Comparison of ENCODE assay signal across 8 cellular contexts in the genomic region with DNA sequence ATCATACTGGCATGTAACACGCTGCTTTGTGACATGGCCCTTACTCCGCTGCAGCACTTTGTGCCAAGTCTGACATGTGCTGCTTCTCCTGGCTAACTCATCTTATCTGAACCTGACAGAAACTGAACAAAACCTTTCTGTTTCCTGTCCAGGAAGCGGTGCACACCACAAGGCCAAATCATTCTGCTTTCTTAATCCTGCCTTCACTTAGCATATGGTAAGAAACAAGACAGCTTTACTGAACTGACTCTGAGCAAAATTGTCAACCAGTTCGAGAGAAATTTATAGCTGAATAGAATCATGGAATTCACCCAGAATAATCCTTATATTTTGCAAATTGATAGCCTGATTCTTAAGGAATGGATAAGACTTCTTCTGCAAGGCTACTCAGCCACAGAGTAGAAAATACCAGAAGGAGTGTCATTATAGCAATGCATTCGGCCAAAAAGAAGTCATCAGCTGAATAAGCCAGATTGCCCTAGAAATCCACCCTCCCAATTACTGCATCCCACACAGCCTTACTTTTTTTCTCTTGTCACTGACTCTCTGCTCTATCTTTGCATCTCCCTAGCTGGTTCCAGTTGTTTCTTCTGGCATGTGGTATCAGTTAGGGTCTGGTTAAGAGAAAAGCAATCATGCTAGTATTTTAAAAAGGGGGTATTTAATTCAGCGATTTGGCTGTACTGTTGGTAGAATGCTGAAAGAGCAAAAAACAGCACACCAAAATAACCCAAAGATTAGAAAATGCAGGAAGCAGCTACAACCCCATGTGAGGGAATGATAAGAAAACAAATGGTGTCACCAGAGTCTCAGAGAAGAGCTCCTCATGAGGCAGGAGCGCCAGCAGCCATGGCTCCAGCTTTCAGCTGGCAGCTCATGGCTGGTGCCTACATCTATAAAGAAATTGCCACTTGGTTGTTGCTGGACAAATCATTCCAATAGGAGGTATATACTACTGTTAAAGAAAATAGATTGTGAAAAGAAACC. TPM values are rescaled to one million over a fixed set of nuclear protein-coding genes. Genes with fewer than 3 reads are reported as not detected.
DNase-seq lines count a peak whose midpoint lies in the region; ATAC-seq and TF ChIP-seq lines count a peak whose summit lies in the region.

No MANE protein-coding gene starts in this region.

- no peaks in the 10 kb centered on the region for H3K27me3 ChIP-seq in A673 (replicated peaks; ENCODE audit: insufficient read depth, low read depth, low read length, poor library complexity)
- no peaks in the 10 kb centered on the region for H3K27me3 ChIP-seq in CD4-positive, alpha-beta memory T cell (ENCODE audit: insufficient read depth, low read length)

- no peaks in the 10 kb centered on the region for H3K36me3 ChIP-seq in A673 (ENCODE audit: insufficient read depth, low read length, poor library complexity, severe bottlenecking)
- no peaks in the 10 kb centered on the region for H3K36me3 ChIP-seq in CD4-positive, alpha-beta memory T cell (ENCODE audit: insufficient read depth, low read length)

- peak overlapping the region in 1 of 7 donors; percentile 13 for H3K27ac Mint-ChIP-seq in CD4-positive, alpha-beta memory T cell

- no TSS peak for BruUV-seq in A673 (replicated peaks; lab: Mats Ljungman, UMichigan)

- POLR2A ChIA-PET in A673 (lab: Charles Lee; ENCODE audit: low non-redundant PET) = no interaction called here
- POLR2A ChIA-PET in CD4-positive, alpha-beta memory T cell (lab: Charles Lee; ENCODE audit: partially characterized antibody) = no interaction called here

- H3K27ac ChIP-seq in A673 (ENCODE audit: low read depth, low read length, poor library complexity, severe bottlenecking) = no peak overlapping the region
- no peak overlapping the region for H3K27ac ChIP-seq in CD4-positive, alpha-beta memory T cell (ENCODE audit: low read depth, low read length)

- CTCF ChIA-PET in A673 (lab: Charles Lee) = no interaction called here
- CTCF ChIA-PET in CD4-positive, alpha-beta memory T cell (lab: Charles Lee; ENCODE audit: partially characterized antibody) = no interaction called here

- H3K4me1 ChIP-seq in A673 (ENCODE audit: insufficient read depth, low read length, poor library complexity, severe bottlenecking) = no peaks in the 10 kb centered on the region
- no peaks in the 10 kb centered on the region for H3K4me1 ChIP-seq in CD4-positive, alpha-beta memory T cell (ENCODE audit: insufficient read depth, low read length)

- no peak for TF ChIP-seq CTCF in A673 (conservative IDR thresholded peaks at IDR 0.05; ENCODE audit: low read depth, low read length)

- peaks cover 0 to 8% (median under 1%) of the 10 kb centered on the region in 4 donors for H3K4me1 Mint-ChIP-seq in CD4-positive, alpha-beta memory T cell

- DNase-seq in amniotic epithelial cell (ENCODE audit: low read depth) (peak; percentile 63), AG08395 (ENCODE audit: low spot score) (no peak), A673 (ENCODE audit: low spot score) (no peak), GM19240 (ENCODE audit: insufficient read length, low spot score) (no peak)
- no peak for DNase-seq in CD4-positive, alpha-beta memory T cell

- H3K9me3 ChIP-seq in A673 (ENCODE audit: low read depth, low read length, poor library complexity, severe bottlenecking) = no peaks in the 10 kb centered on the region
- no peaks in the 10 kb centered on the region for H3K9me3 ChIP-seq in CD4-positive, alpha-beta memory T cell (ENCODE audit: control insufficient read depth in 1 of 2, low read length in 2 of 2)

- no peak overlapping the region for H3K4me3 ChIP-seq in A673 (ENCODE audit: low read depth, low read length, poor library complexity, severe bottlenecking)
- no peak overlapping the region for H3K4me3 ChIP-seq in CD4-positive, alpha-beta memory T cell (ENCODE audit: low read length in 2 of 2)

- peaks cover 0 to 2% (median 0%) of the 10 kb centered on the region in 8 donors for H3K9me3 Mint-ChIP-seq in CD4-positive, alpha-beta memory T cell

- ATAC-seq in GM18499 (IDR thresholded peaks at IDR 0.05; ENCODE audit: insufficient read depth, unreplicated experiment) (peak; percentile 90), GM21360 (IDR thresholded peaks at IDR 0.05; ENCODE audit: unreplicated experiment) (peak; percentile 92), HG03354 (IDR thresholded peaks at IDR 0.05; ENCODE audit: poor library complexity, severe bottlenecking, unreplicated experiment) (peak; percentile 85)

- H3K4me3 Mint-ChIP-seq in CD4-positive, alpha-beta memory T cell = peak overlapping the region in 1 of 8 donors; percentile 1

- peaks cover 0 to 6% of the 10 kb centered on the region in 2 donors for H3K27me3 Mint-ChIP-seq in CD4-positive, alpha-beta memory T cell

- intact Hi-C loops in A673 (cut with micrococcal nuclease; ENCODE audit: unreplicated experiment) = no loop called here
- intact Hi-C loops in CD4-positive, alpha-beta memory T cell (cut with micrococcal nuclease) = no loop called here

- H3K36me3 Mint-ChIP-seq in CD4-positive, alpha-beta memory T cell = no peaks in the 10 kb centered on the region

RNA-seq across cellular contexts. Expression of a gene that starts 41.7 kb away (rescaled TPM):
- total RNA-seq in A673 (2021) = not detected in 2 replicates
- not detected for total RNA-seq in CD4-positive, alpha-beta memory T cell
- polyA plus RNA-seq in CD4-positive, alpha-beta memory T cell = not detected
